Comparison of ENCODE assay signal across 21 cellular contexts in genomic region chr9:133690111-133690561, GRCh38. TPM values are rescaled to one million over a fixed set of nuclear protein-coding genes. Genes with fewer than 3 reads are reported as not detected.
A peak's percentile ranks its signal among the peaks of the same experiment; 100 is the strongest.
DNase-seq lines count a peak whose midpoint lies in the region; ATAC-seq and TF ChIP-seq lines count a peak whose summit lies in the region.
"Had no signal": no experiment of that assay in that cellular context is flagged by ENCODE, and none has a peak within 500 bp of the region (broad histone marks: within the 10 kb centered on the region; RNA-seq: fewer than 3 reads in every experiment).

No MANE protein-coding gene starts in this region.

- peaks cover 39% of the 10 kb centered on the region for H3K4me1 ChIP-seq in SJCRH30

- H3K9me3 ChIP-seq in SJCRH30 (replicated peaks), result no peaks in the 10 kb centered on the region
- H3K9me3 ChIP-seq: sigmoid colon had no signal

- ATAC-seq in GM21381 (IDR thresholded peaks at IDR 0.05; ENCODE audit: unreplicated experiment), result no peak
- ATAC-seq: activated CD8-positive, alpha-beta memory T cell treated with anti-CD3 and anti-CD28 coated beads, Interleukin-2, amount 10 ng/mL, durations not matched to agents 7 days and 5 days had no signal

- H3K27ac ChIP-seq in SJCRH30, result no peak overlapping the region
- H3K27ac ChIP-seq: sigmoid colon had no signal

- H3K4me3 ChIP-seq in SJCRH30, result no peak overlapping the region
- no peak overlapping the region for H3K4me3 ChIP-seq in retinal pigment epithelial cell (ENCODE audit: low read length)
- H3K4me3 ChIP-seq: sigmoid colon had no signal

- peaks cover 3% of the 10 kb centered on the region; the same call in 1 of the 2 replicates for H3K36me3 ChIP-seq in SJCRH30
- H3K36me3 ChIP-seq: sigmoid colon had no signal

- no peak for TF ChIP-seq CTCF in retinal pigment epithelial cell (conservative IDR thresholded peaks at IDR 0.05; ENCODE audit: low read depth, low read length)

- no peaks in the 10 kb centered on the region for H3K27me3 ChIP-seq in SJCRH30
- H3K27me3 ChIP-seq: sigmoid colon had no signal

- DNase-seq in HT-29 (ENCODE audit: low spot score) (peak; percentile 6), SJCRH30 (peak; percentile 67 to 74), left kidney (ENCODE audit: low read depth, low spot score) (peak; percentile 87), retinal pigment epithelial cell (ENCODE audit: low read depth) (peak; percentile 39), NAMALWA (ENCODE audit: low spot score) (no peak), Ammon's horn (ENCODE audit: low spot score) (no peak)
- DNase-seq: activated CD4-positive, alpha-beta T cell treated with anti-CD3 and anti-CD28 coated beads for 4 hours; activated CD8-positive, alpha-beta memory T cell treated with anti-CD3 and anti-CD28 coated beads, Interleukin-2, amount 10 ng/mL, durations not matched to agents 7 days and 5 days; activated naive CD8-positive, alpha-beta T cell treated with anti-CD3 and anti-CD28 coated beads, Interleukin-2, amount 10 ng/mL, durations not matched to agents 7 days and 5 days; foreskin fibroblast; kidney glomerular epithelial cell; NCI-H1417 treated with DMSO at 0.1 percent for 48 hours; NCI-H2227 treated with DMSO at 0.1 percent for 48 hours; nucleus accumbens; sigmoid colon; stimulated activated CD4-positive, alpha-beta T cell treated with anti-CD3 and anti-CD28 coated beads, Interleukin-1b, Interleukin-23, amount 100 ng/mL, for 48 hours; stimulated activated naive CD4-positive, alpha-beta T cell had no signal

RNA-seq across cellular contexts. Expression of gene SARDH, which starts 48.0 kb away (rescaled TPM):
- 2.5 and 2.7 TPM in 2 replicates for total RNA-seq in HT-29 (2014; rRNA removed; shearing (Covaris generic))
- 15.7 and 18.5 TPM in 2 replicates for total RNA-seq in SJCRH30 (2014; rRNA removed; shearing (Covaris generic))

RNA-seq across cellular contexts. Expression of gene DBH, which starts 54.0 kb away (rescaled TPM):
- total RNA-seq in HT-29 (2014; rRNA removed; shearing (Covaris generic)), result not detected in 2 replicates
- total RNA-seq in SJCRH30 (2014; rRNA removed; shearing (Covaris generic)), result 2.2 and 2.5 TPM in 2 replicates
- total RNA-seq: activated CD8-positive, alpha-beta memory T cell treated with anti-CD3 and anti-CD28 coated beads, Interleukin-2, amount 10 ng/mL, durations not matched to agents 7 days and 5 days; activated naive CD8-positive, alpha-beta T cell treated with anti-CD3 and anti-CD28 coated beads, Interleukin-2, amount 10 ng/mL, durations not matched to agents 7 days and 5 days; endothelial cell of umbilical vein; H1; HT1080; sigmoid colon had no signal

Comparison
In these comparisons a context has a peak if more than half of its experiments do, and no peak if none do; other contexts are left out.
1. DNase-seq: peak in HT-29 (single experiment), SJCRH30 (2 of 2), left kidney (single experiment) and retinal pigment epithelial cell (single experiment); none in NAMALWA (single experiment) and Ammon's horn (single experiment).